ENCODE assay signal across 8 cellular contexts in the genomic region with DNA sequence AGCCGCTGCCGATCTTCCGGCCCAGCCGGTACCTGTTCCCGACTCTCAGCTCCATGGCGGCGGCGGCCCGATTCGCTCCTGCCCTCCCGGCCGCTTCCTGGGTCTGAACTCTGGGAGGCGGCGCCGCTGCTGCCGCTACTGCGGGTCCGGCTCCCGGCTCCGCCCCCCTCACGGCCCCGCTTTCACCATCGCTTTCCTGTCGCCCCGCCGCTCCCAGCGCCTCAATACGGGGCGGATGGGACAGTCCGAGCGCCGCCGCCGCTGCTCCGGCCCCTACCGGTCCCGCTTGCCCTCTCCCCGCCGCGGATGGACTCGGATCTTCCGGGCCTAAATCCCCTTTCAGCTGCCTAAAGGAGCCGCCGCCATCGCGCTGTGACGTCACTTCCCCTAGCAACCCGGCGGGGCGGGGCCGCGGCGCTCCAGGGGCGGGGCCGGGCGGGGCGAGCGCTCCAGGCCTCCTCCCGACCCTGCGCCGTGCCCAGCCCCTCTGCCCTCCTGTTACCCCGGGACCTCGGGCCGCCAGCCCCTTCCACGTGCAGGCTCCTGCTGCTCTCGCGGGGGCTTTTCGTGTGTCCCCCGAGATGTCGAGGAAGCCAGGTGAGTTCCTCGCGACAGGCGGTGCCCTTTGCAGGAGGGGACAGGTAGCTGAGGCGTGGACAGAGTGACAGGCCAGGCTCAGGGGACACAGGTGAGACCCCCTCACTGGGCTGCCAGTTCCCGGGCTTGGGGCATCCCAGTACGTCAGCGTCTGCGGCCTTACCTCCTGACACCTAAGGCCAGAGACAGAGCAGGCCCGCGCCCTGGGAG. TPM values are rescaled to one million over a fixed set of nuclear protein-coding genes. Genes with fewer than 3 reads are reported as not detected.
DNase-seq lines count a peak whose midpoint lies in the region; ATAC-seq and TF ChIP-seq lines count a peak whose summit lies in the region.

A gene (minus strand): TSS at position 374 of the 807 bp plus-strand sequence. CDS start 319 bp downstream, at position 55.

- POLR2A ChIA-PET in BJ (lab: Charles Lee): interaction anchor here (0.8 kb wide), 1 partner anchor 25 kb away, joined by 3 read pairs; no protein-coding TSS in a partner anchor

- H3K9ac ChIP-seq in liver (ENCODE audit: low read depth in 1 of 2, low read length in 2 of 2): peak within 1 kb of the TSS; percentile 34 to 74

- ATAC-seq in GM19328 (IDR thresholded peaks at IDR 0.05; ENCODE audit: unreplicated experiment): peak; percentile 84
- ATAC-seq in HG03521 (IDR thresholded peaks at IDR 0.05; ENCODE audit: unreplicated experiment): peak; percentile 75

- H3K36me3 ChIP-seq in BJ (ENCODE audit: control insufficient read depth, insufficient read depth, low read length): peaks cover 10% of the 10 kb centered on the region
- peaks cover 0 to 9% (median under 1%) of the 10 kb centered on the region in 4 donors for H3K36me3 ChIP-seq in liver (ENCODE audit: control insufficient read depth in 4 of 4, insufficient read depth in 3 of 4, low read depth in 1 of 4, low read length in 3 of 4)

- H3K4me3 ChIP-seq in BJ (ENCODE audit: low read depth, low read length) (peak within 1 kb of the TSS; percentile 97), liver (ENCODE audit: low read depth in 1 of 3, low read length in 3 of 3) (peak within 1 kb of the TSS; percentile 57 to 93 (median 68))

- no peaks in the 10 kb centered on the region for H3K9me3 ChIP-seq in liver (ENCODE audit: control insufficient read depth in 4 of 4, low read length in 3 of 4)

- H3K27ac ChIP-seq in liver (ENCODE audit: low read depth in 1 of 2, low read length in 2 of 2): peak within 1 kb of the TSS; percentile 79 to 88

- peaks cover 13 to 49% (median 38%) of the 10 kb centered on the region in 4 donors for H3K4me1 ChIP-seq in liver (ENCODE audit: control insufficient read depth in 4 of 4, insufficient read depth in 4 of 4, low read length in 3 of 4)

- DNase-seq in BJ (ENCODE audit: low read depth): no peak
- DNase-seq in NCI-H82 (lab: John Stamatoyannopoulos, UW): peak; percentile 95
- DNase-seq in activated CD4-positive, alpha-beta T cell treated with anti-CD3 and anti-CD28 coated beads, Interleukin-2, amount 50 U/mL, for 48 hours: peak; percentile 94 to 95
- peak; percentile 61 to 88 for DNase-seq in dermis microvascular lymphatic vessel endothelial cell (ENCODE audit: low read depth in 2 of 2)
- DNase-seq in stimulated activated CD4-positive, alpha-beta T cell treated with anti-CD3 and anti-CD28 coated beads, Interleukin-4, amount 100 ng/mL, for 1 hour: peak; percentile 94

- TF ChIP-seq CTCF in BJ (IDR thresholded peaks at IDR 0.05; ENCODE audit: insufficient read depth, low read depth, low read length): no peak
- no peak for TF ChIP-seq CTCF in liver (IDR thresholded peaks at IDR 0.05; ENCODE audit: low read depth, low read length, missing input control)

- H3K27me3 ChIP-seq in BJ (ENCODE audit: control insufficient read depth, insufficient read depth, low read length) (no peaks in the 10 kb centered on the region), liver (ENCODE audit: control insufficient read depth in 4 of 4, insufficient read depth in 4 of 4, low read length in 3 of 4) (no peaks in the 10 kb centered on the region)

- WGBS in liver: 5% methylated on average over 80 of the region's 80 CpGs

- CTCF ChIA-PET in BJ (lab: Yijun Ruan, JAX): interaction anchor here (1.0 to 1.1 kb wide), 2 partner anchors 11 to 17 kb away, joined by 3 to 4 read pairs; no protein-coding TSS in a partner anchor

- no peak for TF ChIP-seq RAD21 in liver (IDR thresholded peaks at IDR 0.05)

TF ChIP-seq in liver, 16 proteins besides CTCF, POLR2A, EP300 and RAD21:
- TF ChIP-seq YY1 (IDR thresholded peaks at IDR 0.05) (peak; percentile 92), RXRA (IDR thresholded peaks at IDR 0.05) (no peak), NR2F2 (IDR thresholded peaks at IDR 0.05) (no peak), GABPA (IDR thresholded peaks at IDR 0.05 in 1 of 2, conservative IDR thresholded peaks at IDR 0.05 in 1 of 2) (peak in 1 of 2 donors; percentile 66), HNF4G (IDR thresholded peaks at IDR 0.05) (no peak), FOXA1 (IDR thresholded peaks at IDR 0.05) (no peak), SP1 (IDR thresholded peaks at IDR 0.05) (peak; percentile 36), HNF4A (conservative IDR thresholded peaks at IDR 0.05) (no peak)
- TF ChIP-seq, protein P1, sequence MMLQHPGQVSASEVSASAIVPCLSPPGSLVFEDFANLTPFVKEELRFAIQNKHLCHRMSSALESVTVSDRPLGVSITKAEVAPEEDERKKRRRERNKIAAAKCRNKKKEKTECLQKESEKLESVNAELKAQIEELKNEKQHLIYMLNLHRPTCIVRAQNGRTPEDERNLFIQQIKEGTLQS (IDR thresholded peaks at IDR 0.05): no peak
- TF ChIP-seq, protein P2, sequence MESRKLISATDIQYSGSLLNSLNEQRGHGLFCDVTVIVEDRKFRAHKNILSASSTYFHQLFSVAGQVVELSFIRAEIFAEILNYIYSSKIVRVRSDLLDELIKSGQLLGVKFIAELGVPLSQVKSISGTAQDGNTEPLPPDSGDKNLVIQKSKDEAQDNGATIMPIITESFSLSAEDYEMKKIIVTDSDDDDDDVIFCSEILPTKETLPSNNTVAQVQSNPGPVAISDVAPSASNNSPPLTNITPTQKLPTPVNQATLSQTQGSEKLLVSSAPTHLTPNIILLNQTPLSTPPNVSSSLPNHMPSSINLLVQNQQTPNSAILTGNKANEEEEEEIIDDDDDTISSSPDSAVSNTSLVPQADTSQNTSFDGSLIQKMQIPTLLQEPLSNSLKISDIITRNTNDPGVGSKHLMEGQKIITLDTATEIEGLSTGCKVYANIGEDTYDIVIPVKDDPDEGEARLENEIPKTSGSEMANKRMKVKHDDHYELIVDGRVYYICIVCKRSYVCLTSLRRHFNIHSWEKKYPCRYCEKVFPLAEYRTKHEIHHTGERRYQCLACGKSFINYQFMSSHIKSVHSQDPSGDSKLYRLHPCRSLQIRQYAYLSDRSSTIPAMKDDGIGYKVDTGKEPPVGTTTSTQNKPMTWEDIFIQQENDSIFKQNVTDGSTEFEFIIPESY (IDR thresholded peaks at IDR 0.05): no peak
- TF ChIP-seq, protein P3, sequence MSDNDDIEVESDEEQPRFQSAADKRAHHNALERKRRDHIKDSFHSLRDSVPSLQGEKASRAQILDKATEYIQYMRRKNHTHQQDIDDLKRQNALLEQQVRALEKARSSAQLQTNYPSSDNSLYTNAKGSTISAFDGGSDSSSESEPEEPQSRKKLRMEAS (IDR thresholded peaks at IDR 0.05): no peak
- TF ChIP-seq, protein P4, sequence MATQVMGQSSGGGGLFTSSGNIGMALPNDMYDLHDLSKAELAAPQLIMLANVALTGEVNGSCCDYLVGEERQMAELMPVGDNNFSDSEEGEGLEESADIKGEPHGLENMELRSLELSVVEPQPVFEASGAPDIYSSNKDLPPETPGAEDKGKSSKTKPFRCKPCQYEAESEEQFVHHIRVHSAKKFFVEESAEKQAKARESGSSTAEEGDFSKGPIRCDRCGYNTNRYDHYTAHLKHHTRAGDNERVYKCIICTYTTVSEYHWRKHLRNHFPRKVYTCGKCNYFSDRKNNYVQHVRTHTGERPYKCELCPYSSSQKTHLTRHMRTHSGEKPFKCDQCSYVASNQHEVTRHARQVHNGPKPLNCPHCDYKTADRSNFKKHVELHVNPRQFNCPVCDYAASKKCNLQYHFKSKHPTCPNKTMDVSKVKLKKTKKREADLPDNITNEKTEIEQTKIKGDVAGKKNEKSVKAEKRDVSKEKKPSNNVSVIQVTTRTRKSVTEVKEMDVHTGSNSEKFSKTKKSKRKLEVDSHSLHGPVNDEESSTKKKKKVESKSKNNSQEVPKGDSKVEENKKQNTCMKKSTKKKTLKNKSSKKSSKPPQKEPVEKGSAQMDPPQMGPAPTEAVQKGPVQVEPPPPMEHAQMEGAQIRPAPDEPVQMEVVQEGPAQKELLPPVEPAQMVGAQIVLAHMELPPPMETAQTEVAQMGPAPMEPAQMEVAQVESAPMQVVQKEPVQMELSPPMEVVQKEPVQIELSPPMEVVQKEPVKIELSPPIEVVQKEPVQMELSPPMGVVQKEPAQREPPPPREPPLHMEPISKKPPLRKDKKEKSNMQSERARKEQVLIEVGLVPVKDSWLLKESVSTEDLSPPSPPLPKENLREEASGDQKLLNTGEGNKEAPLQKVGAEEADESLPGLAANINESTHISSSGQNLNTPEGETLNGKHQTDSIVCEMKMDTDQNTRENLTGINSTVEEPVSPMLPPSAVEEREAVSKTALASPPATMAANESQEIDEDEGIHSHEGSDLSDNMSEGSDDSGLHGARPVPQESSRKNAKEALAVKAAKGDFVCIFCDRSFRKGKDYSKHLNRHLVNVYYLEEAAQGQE (IDR thresholded peaks at IDR 0.05): no peak

RNA-seq across cellular contexts. Expression of the gene that starts here (rescaled TPM):
- polyA plus RNA-seq in BJ (2011; rRNA removed) (57.6 and 118 TPM in 2 replicates), liver (10 to 100 TPM; 29.0 to 39.3 TPM)
- polyA minus RNA-seq in BJ (2011; rRNA and poly(A)+ RNA removed): 68.4 and 76.6 TPM in 2 replicates
- total RNA-seq in dermis microvascular lymphatic vessel endothelial cell (36.1 and 56.0 TPM in 2 replicates), liver (10 to 100 TPM; 22.0 to 49.0 TPM)
